Comparison of ENCODE assay signal across 8 cellular contexts in genomic region chr1:42925132-42925769, GRCh38. TPM values are rescaled to one million over a fixed set of nuclear protein-coding genes. Genes with fewer than 3 reads are reported as not detected.
DNase-seq lines count a peak whose midpoint lies in the region; ATAC-seq and TF ChIP-seq lines count a peak whose summit lies in the region.

No MANE protein-coding gene starts in this region.

- H3K4me3 Mint-ChIP-seq in progenitor cell of endocrine pancreas (ENCODE audit: low read depth), result peak overlapping the region; percentile 86

- peaks cover 9% of the 10 kb centered on the region for H3K4me1 Mint-ChIP-seq in progenitor cell of endocrine pancreas (ENCODE audit: low read depth)

- H3K27me3 ChIP-seq in effector memory CD4-positive, alpha-beta T cell (replicated peaks; ENCODE audit: control insufficient read depth, insufficient read depth, low read length, poor library complexity, severe bottlenecking), result no peaks in the 10 kb centered on the region

- peak overlapping the region; percentile 80 for H3K4me3 ChIP-seq in GM12875 (ENCODE audit: low read depth, low read length)
- peak overlapping the region; percentile 81 for H3K4me3 ChIP-seq in effector memory CD4-positive, alpha-beta T cell (ENCODE audit: insufficient read depth, low read depth, low read length, poor library complexity, severe bottlenecking)

- peak overlapping the region; percentile 93 for H3K27ac Mint-ChIP-seq in progenitor cell of endocrine pancreas

- peaks cover 18% of the 10 kb centered on the region for H3K4me1 ChIP-seq in effector memory CD4-positive, alpha-beta T cell (ENCODE audit: control insufficient read depth, insufficient read depth, low read length, poor library complexity, severe bottlenecking)

- peaks cover 46% of the 10 kb centered on the region for H3K36me3 ChIP-seq in effector memory CD4-positive, alpha-beta T cell (ENCODE audit: control insufficient read depth, insufficient read depth, low read length)

- no peak for ATAC-seq in HG02970 (IDR thresholded peaks at IDR 0.05; ENCODE audit: low FRiP score, unreplicated experiment)
- no peak for ATAC-seq in GM19467 (IDR thresholded peaks at IDR 0.05; ENCODE audit: unreplicated experiment)

- H3K36me3 Mint-ChIP-seq in progenitor cell of endocrine pancreas (ENCODE audit: insufficient read depth), result peaks cover 10% of the 10 kb centered on the region

- H3K9me3 Mint-ChIP-seq in progenitor cell of endocrine pancreas (ENCODE audit: low read depth), result no peaks in the 10 kb centered on the region

- TF ChIP-seq CTCF in GM12875 (IDR thresholded peaks at IDR 0.05; ENCODE audit: borderline replicate concordance, insufficient read depth, low read depth, low read length) (no peak), progenitor cell of endocrine pancreas (IDR thresholded peaks at IDR 0.05; ENCODE audit: unreplicated experiment) (no peak)

- peak; percentile 37 for DNase-seq in NCI-H774 (lab: John Stamatoyannopoulos, UW)
- DNase-seq in effector memory CD4-positive, alpha-beta T cell, result no peak
- no peak for DNase-seq in progenitor cell of endocrine pancreas (ENCODE audit: low spot score, unreplicated experiment)
- no peak for DNase-seq in hippocampal formation (lab: John Stamatoyannopoulos, UW)
- DNase-seq in NCI-H187 treated with DMSO at 0.1 percent for 48 hours (lab: John Stamatoyannopoulos, UW), result no peak

- H3K9me3 ChIP-seq in effector memory CD4-positive, alpha-beta T cell (ENCODE audit: control insufficient read depth, low read length), result no peaks in the 10 kb centered on the region

- H3K27ac ChIP-seq in effector memory CD4-positive, alpha-beta T cell (ENCODE audit: insufficient read depth, low read length, poor library complexity, severe bottlenecking), result peak overlapping the region; percentile 87

- no peaks in the 10 kb centered on the region for H3K27me3 Mint-ChIP-seq in progenitor cell of endocrine pancreas

RNA-seq across cellular contexts. Expression of gene SLC2A1, which starts 33.4 kb away (rescaled TPM):
- total RNA-seq in progenitor cell of endocrine pancreas, result 49.7 and 54.7 TPM in 2 replicates
